ENCODE assay signal across 10 cellular contexts in the genomic region with DNA sequence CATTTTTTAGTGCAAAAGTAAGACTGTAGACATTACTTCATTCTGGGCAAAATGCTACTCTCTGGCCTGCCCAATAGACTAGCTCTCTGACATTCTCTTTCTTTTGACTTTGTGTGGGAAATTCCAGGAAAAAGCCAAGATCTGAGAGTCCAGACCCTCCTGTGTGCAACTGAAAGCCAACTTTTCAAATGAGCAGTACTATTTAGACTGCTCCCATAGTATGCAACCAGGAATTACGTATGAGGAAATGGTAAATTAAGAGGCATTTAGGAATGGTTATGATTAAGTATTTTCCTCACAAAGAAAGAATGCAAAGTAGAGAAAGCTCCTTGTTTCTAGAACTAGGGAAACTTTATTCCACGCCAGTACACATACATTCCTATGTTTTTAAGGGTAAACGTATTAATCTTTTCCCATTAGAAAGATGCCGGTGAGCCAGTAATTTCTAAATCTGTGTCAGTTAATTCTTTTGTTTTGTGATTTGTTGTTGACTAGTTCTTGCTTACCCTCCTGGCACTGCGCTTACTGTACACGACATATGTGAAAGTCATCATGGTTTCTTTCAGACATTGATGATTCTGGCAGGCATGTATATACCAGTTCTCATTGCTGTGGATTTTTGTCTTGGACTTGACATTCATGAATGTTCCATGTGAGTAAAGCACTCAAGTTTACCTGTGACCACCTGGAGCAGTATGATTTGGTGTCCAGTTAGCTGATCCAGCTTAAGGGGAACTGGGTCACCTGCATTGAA. TPM values are rescaled to one million over a fixed set of nuclear protein-coding genes. Genes with fewer than 3 reads are reported as not detected.
DNase-seq lines count a peak whose midpoint lies in the region; ATAC-seq, FAIRE-seq and TF ChIP-seq lines count a peak whose summit lies in the region.
"Had no signal": no experiment of that assay in that cellular context is flagged by ENCODE, and none has a peak within 500 bp of the region (broad histone marks: within the 10 kb centered on the region; RNA-seq: fewer than 3 reads in every experiment).

No MANE protein-coding gene starts in this region.

- TF ChIP-seq EP300 in A549 (IDR thresholded peaks at IDR 0.05), result no peak

- H3K79me2 ChIP-seq in fibroblast of lung (ENCODE audit: control insufficient read depth, insufficient read depth, low read length), result no peaks in the 10 kb centered on the region

- H3K27me3 Mint-ChIP-seq in activated CD4-positive, alpha-beta T cell treated with anti-CD3 and anti-CD28 coated beads for 36 hours, result no peaks in the 10 kb centered on the region
- H3K27me3 Mint-ChIP-seq: stimulated activated memory B cell treated with anti-CD40 and anti-IgM and Interleukin-4, amounts not matched to agents 10 μg/mL and 1 μg/mL and 100 μg/mL, for 72 hours had no signal

- DNase-seq in A549 (ENCODE audit: low read depth in 1 of 2, low spot score in 1 of 2), result no peak
- no peak for DNase-seq in RWPE2 (ENCODE audit: low spot score)
- peak; percentile 27 to 95 for DNase-seq in fibroblast of lung (ENCODE audit: low read depth in 2 of 2)
- DNase-seq in omental fat pad (ENCODE audit: low spot score), result no peak
- no peak for DNase-seq in activated CD4-positive, alpha-beta T cell treated with anti-CD3 and anti-CD28 coated beads for 36 hours
- no peak for DNase-seq in T-helper 1 cell
- DNase-seq in NCI-H2029 treated with DMSO at 0.1 percent for 48 hours (lab: John Stamatoyannopoulos, UW), result no peak

- TF ChIP-seq CTCF in A549 (IDR thresholded peaks at IDR 0.05) (no peak), RWPE2 (IDR thresholded peaks at IDR 0.05; ENCODE audit: poor library complexity, severe bottlenecking) (no peak), fibroblast of lung (conservative IDR thresholded peaks at IDR 0.05 in 1 of 2, IDR thresholded peaks at IDR 0.05 in 1 of 2; ENCODE audit: low read depth in 1 of 2, low read length in 2 of 2) (no peak), omental fat pad (IDR thresholded peaks at IDR 0.05) (no peak)

- intact Hi-C loops in activated CD4-positive, alpha-beta T cell treated with anti-CD3 and anti-CD28 coated beads for 36 hours (cut with DNase I, micrococcal nuclease), result loop anchor here (1.0 to 10.0 kb wide), 6 partner anchors 95 to 390 kb away; no protein-coding TSS in a partner anchor

- peaks cover 14% of the 10 kb centered on the region for H3K4me1 Mint-ChIP-seq in activated CD4-positive, alpha-beta T cell treated with anti-CD3 and anti-CD28 coated beads for 36 hours

- H2AFZ ChIP-seq in fibroblast of lung (ENCODE audit: low read length), result peak overlapping the region; percentile 8
- H2AFZ ChIP-seq: GM23338 had no signal

- no peaks in the 10 kb centered on the region for H3K36me3 Mint-ChIP-seq in activated CD4-positive, alpha-beta T cell treated with anti-CD3 and anti-CD28 coated beads for 36 hours (ENCODE audit: low read depth)

- H3K9me3 ChIP-seq in A549 (no peaks in the 10 kb centered on the region), RWPE2 (ENCODE audit: severe bottlenecking) (no peaks in the 10 kb centered on the region), fibroblast of lung (ENCODE audit: control insufficient read depth, insufficient read depth, low read depth, low read length) (no peaks in the 10 kb centered on the region)

- POLR2A ChIA-PET in A549 (lab: Yijun Ruan, JAX), result interaction anchor here (0.5 to 2.5 kb wide), 16 partner anchors 21 to 264 kb away, joined by 3 to 25 read pairs (median 7); no protein-coding TSS in a partner anchor
- POLR2A ChIA-PET in activated CD4-positive, alpha-beta T cell treated with anti-CD3 and anti-CD28 coated beads for 36 hours (lab: Charles Lee), result no interaction called here

- TF ChIP-seq RAD21 in A549 (conservative IDR thresholded peaks at IDR 0.05 in 1 of 2, IDR thresholded peaks at IDR 0.05 in 1 of 2), result no peak

- H3K9ac ChIP-seq in fibroblast of lung (ENCODE audit: insufficient read depth, low read length), result no peak overlapping the region

- H3K4me3 Mint-ChIP-seq in activated CD4-positive, alpha-beta T cell treated with anti-CD3 and anti-CD28 coated beads for 36 hours, result no peak overlapping the region
- H3K4me3 Mint-ChIP-seq: GM23338; stimulated activated memory B cell treated with anti-CD40 and anti-IgM and Interleukin-4, amounts not matched to agents 10 μg/mL and 1 μg/mL and 100 μg/mL, for 72 hours had no signal

- no peaks in the 10 kb centered on the region for H3K9me3 Mint-ChIP-seq in activated CD4-positive, alpha-beta T cell treated with anti-CD3 and anti-CD28 coated beads for 36 hours (ENCODE audit: low read depth)
- H3K9me3 Mint-ChIP-seq: GM23338; stimulated activated memory B cell treated with anti-CD40 and anti-IgM and Interleukin-4, amounts not matched to agents 10 μg/mL and 1 μg/mL and 100 μg/mL, for 72 hours had no signal

- CTCF ChIA-PET in A549 (lab: Yijun Ruan, JAX), result interaction anchor here (0.6 to 5.0 kb wide), 73 partner anchors 9 to 349 kb away, joined by 3 to 64 read pairs (median 4); no protein-coding TSS in a partner anchor
- CTCF ChIA-PET in activated CD4-positive, alpha-beta T cell treated with anti-CD3 and anti-CD28 coated beads for 36 hours (lab: Charles Lee), result interaction anchor here (0.6 to 4.9 kb wide), 5 partner anchors 134 to 447 kb away, joined by 3 to 47 read pairs (median 3); no protein-coding TSS in a partner anchor

- H3K27ac Mint-ChIP-seq in activated CD4-positive, alpha-beta T cell treated with anti-CD3 and anti-CD28 coated beads for 36 hours, result no peak overlapping the region
- H3K27ac Mint-ChIP-seq: stimulated activated memory B cell treated with anti-CD40 and anti-IgM and Interleukin-4, amounts not matched to agents 10 μg/mL and 1 μg/mL and 100 μg/mL, for 72 hours had no signal

- H3K27ac ChIP-seq in A549, result peak overlapping the region; percentile 86 to 91
- no peak overlapping the region for H3K27ac ChIP-seq in RWPE2 (ENCODE audit: poor library complexity, severe bottlenecking)
- H3K27ac ChIP-seq in fibroblast of lung (ENCODE audit: insufficient read depth, low read length), result peak overlapping the region; percentile 28

- no peaks in the 10 kb centered on the region for H4K20me1 ChIP-seq in fibroblast of lung (ENCODE audit: control insufficient read depth, extremely low read depth, insufficient read depth, low read length)

- H3K4me1 ChIP-seq in A549 (peaks cover 60% of the 10 kb centered on the region), RWPE2 (ENCODE audit: insufficient read depth, poor library complexity, severe bottlenecking) (peaks cover 11% of the 10 kb centered on the region), fibroblast of lung (ENCODE audit: control insufficient read depth, extremely low read depth, insufficient read depth, low read length) (peaks cover 4% of the 10 kb centered on the region)

- H3K4me2 ChIP-seq in A549 (peak overlapping the region; percentile 30; the same call in 2 of the 3 replicates), fibroblast of lung (ENCODE audit: extremely low read depth, insufficient read depth, low read length) (no peak overlapping the region)
- H3K4me2 ChIP-seq: GM23338 had no signal

- peak; percentile 39 for FAIRE-seq in A549 (lab: Jason Lieb, UNC)

- H3K36me3 ChIP-seq in RWPE2 (ENCODE audit: low read depth) (no peaks in the 10 kb centered on the region), fibroblast of lung (ENCODE audit: control insufficient read depth, insufficient read depth, low read length) (no peaks in the 10 kb centered on the region)

- no peak for TF ChIP-seq POLR2A in A549 (IDR thresholded peaks at IDR 0.05; ENCODE audit: low read length)

- ATAC-seq in A549 (peak; percentile 33 to 54; a peak in 4 of 6 replicates), RWPE2 (ENCODE audit: low read depth) (peak; percentile 8; the same call in 2 of the 3 replicates), omental fat pad (ENCODE audit: low FRiP score) (peak; percentile 54), GM18498 (IDR thresholded peaks at IDR 0.05; ENCODE audit: unreplicated experiment) (no peak)
- ATAC-seq in activated CD4-positive, alpha-beta T cell treated with anti-CD3 and anti-CD28 coated beads for 36 hours, result no peak
- ATAC-seq: stimulated activated memory B cell treated with anti-CD40 and anti-IgM and Interleukin-4, amounts not matched to agents 10 μg/mL and 1 μg/mL and 100 μg/mL, for 72 hours had no signal

- 57% methylated on average over 6 of the region's 6 CpGs for WGBS in A549 (ENCODE audit: missing lambda C conversion rate)

- H3K4me3 ChIP-seq in A549 (no peak overlapping the region), RWPE2 (ENCODE audit: severe bottlenecking) (no peak overlapping the region), fibroblast of lung (replicated peaks in 1 of 4; ENCODE audit: control extremely low read depth in 1 of 4, insufficient read depth in 1 of 4, low read depth in 3 of 4, low read length in 4 of 4) (no peak overlapping the region)
- H3K4me3 ChIP-seq: GM23338 had no signal

- H3K27me3 ChIP-seq in RWPE2 (ENCODE audit: insufficient read depth, poor library complexity, severe bottlenecking), result no peaks in the 10 kb centered on the region
- no peaks in the 10 kb centered on the region for H3K27me3 ChIP-seq in fibroblast of lung (ENCODE audit: control insufficient read depth, insufficient read depth, low read length)

TF ChIP-seq in A549, 52 proteins besides CTCF, POLR2A, EP300 and RAD21:
- TF ChIP-seq, protein P1, sequence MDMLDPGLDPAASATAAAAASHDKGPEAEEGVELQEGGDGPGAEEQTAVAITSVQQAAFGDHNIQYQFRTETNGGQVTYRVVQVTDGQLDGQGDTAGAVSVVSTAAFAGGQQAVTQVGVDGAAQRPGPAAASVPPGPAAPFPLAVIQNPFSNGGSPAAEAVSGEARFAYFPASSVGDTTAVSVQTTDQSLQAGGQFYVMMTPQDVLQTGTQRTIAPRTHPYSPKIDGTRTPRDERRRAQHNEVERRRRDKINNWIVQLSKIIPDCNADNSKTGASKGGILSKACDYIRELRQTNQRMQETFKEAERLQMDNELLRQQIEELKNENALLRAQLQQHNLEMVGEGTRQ (IDR thresholded peaks at IDR 0.05), result no peak
- TF ChIP-seq EHF (CRISPR knock-in tag; IDR thresholded peaks at IDR 0.05) (0 out of 2 replicates have a peak, but pooled peaks have one; percentile 7), JUNB (IDR thresholded peaks at IDR 0.05) (no peak)
- TF ChIP-seq, protein P2, sequence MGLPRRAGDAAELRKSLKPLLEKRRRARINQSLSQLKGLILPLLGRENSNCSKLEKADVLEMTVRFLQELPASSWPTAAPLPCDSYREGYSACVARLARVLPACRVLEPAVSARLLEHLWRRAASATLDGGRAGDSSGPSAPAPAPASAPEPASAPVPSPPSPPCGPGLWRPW (IDR thresholded peaks at IDR 0.05), result no peak

RNA-seq across cellular contexts. Expression of a gene that starts 56.0 kb away (rescaled TPM):
- 229 and 266 TPM in 2 replicates for polyA plus RNA-seq in A549 (2011; rRNA removed)
- polyA plus RNA-seq in A549 (2012; cell fraction: cytosol; rRNA removed), result 289 and 302 TPM in 2 replicates
- polyA plus RNA-seq in A549 (2012; cell fraction: nucleus; rRNA removed), result 133 and 164 TPM in 2 replicates
- polyA plus RNA-seq in A549 (2017; fragmentation: RNase III; extraction: RNeasy Plus Mini Kit Qiagen cat#74134 plus additional on column Dnase treatment), result 201 to 238 TPM (median 226 TPM) in 3 replicates
- polyA minus RNA-seq in A549 (2011; rRNA and poly(A)+ RNA removed), result 295 and 303 TPM in 2 replicates
- total RNA-seq in fibroblast of lung, result 66.8 and 94.1 TPM in 2 replicates
- 33.2 and 66.1 TPM in 2 replicates for polyA plus RNA-seq in fibroblast of lung
- polyA plus RNA-seq in fibroblast of lung (2012), result 27.0 and 47.4 TPM in 2 replicates
- 13.2 and 28.8 TPM in 2 replicates for polyA minus RNA-seq in fibroblast of lung (ENCODE audit: low replicate concordance)
- 100 to 1,000 TPM in 1 of 4 donors, 10 to 100 TPM in 3; 45.9 to 102 (median 55.1) TPM for total RNA-seq in omental fat pad
- 1 to 10 TPM; 8.9 to 9.5 TPM for total RNA-seq in activated CD4-positive, alpha-beta T cell treated with anti-CD3 and anti-CD28 coated beads for 36 hours

Comparison
In these comparisons a context has a peak if more than half of its experiments do, and no peak if none do; other contexts are left out.
1. ATAC-seq: peak in A549 (2 of 2), RWPE2 (single experiment) and omental fat pad (single experiment); none in GM18498 (single experiment) and activated CD4-positive, alpha-beta T cell treated with anti-CD3 and anti-CD28 coated beads for 36 hours (single experiment).
2. DNase-seq: peak in fibroblast of lung (2 of 2); none in A549 (0 of 2), RWPE2 (single experiment), omental fat pad (single experiment), activated CD4-positive, alpha-beta T cell treated with anti-CD3 and anti-CD28 coated beads for 36 hours (single experiment), T-helper 1 cell (0 of 5) and NCI-H2029 treated with DMSO at 0.1 percent for 48 hours (single experiment).